8 cellular contexts compared by ENCODE assay signal in genomic region chr3:44477312-44478030, GRCh38. TPM values are rescaled to one million over a fixed set of nuclear protein-coding genes. Genes with fewer than 3 reads are reported as not detected.
A peak's percentile ranks its signal among the peaks of the same experiment; 100 is the strongest.
DNase-seq lines count a peak whose midpoint lies in the region; ATAC-seq and TF ChIP-seq lines count a peak whose summit lies in the region.

TSS of gene ZNF445 (minus strand) at chr3:44477670. CDS start at chr3:44455549, 22,121 bp downstream.

- peak within 1 kb of the TSS; percentile 85 for H3K4me3 Mint-ChIP-seq in activated CD4-positive, alpha-beta memory T cell treated with anti-CD3 and anti-CD28 coated beads for 36 hours

- H3K27ac Mint-ChIP-seq in activated CD4-positive, alpha-beta memory T cell treated with anti-CD3 and anti-CD28 coated beads for 36 hours = peak within 1 kb of the TSS; percentile 74

- TF ChIP-seq CTCF in lower lobe of right lung (IDR thresholded peaks at IDR 0.05) = no peak

- CTCF ChIA-PET in activated CD4-positive, alpha-beta memory T cell treated with anti-CD3 and anti-CD28 coated beads for 36 hours (lab: Charles Lee) = interaction anchor here (0.7 to 0.8 kb wide), 3 partner anchors 34 to 54 kb away, joined by 3 to 4 read pairs (median 3); no protein-coding TSS in a partner anchor

- H3K27ac ChIP-seq in duodenal mucosa (ENCODE audit: low read depth, low read length) (no peak within 1 kb of the TSS), lower lobe of right lung (peak within 1 kb of the TSS; percentile 76)

- H3K9me3 Mint-ChIP-seq in activated CD4-positive, alpha-beta memory T cell treated with anti-CD3 and anti-CD28 coated beads for 36 hours = no peaks in the 10 kb centered on the region

- H3K4me3 ChIP-seq in duodenal mucosa (ENCODE audit: low read depth in 1 of 2, low read length in 2 of 2) (peak within 1 kb of the TSS; percentile 73 to 79), lower lobe of right lung (peak within 1 kb of the TSS; percentile 78)

- H3K9ac ChIP-seq in duodenal mucosa (ENCODE audit: low read depth in 1 of 2, low read length in 2 of 2) = peak within 1 kb of the TSS; percentile 58 to 67

- peak; percentile 91 for ATAC-seq in HG03432 (IDR thresholded peaks at IDR 0.05; ENCODE audit: unreplicated experiment)
- ATAC-seq in lower lobe of right lung = peak; percentile 98 to 99

- H3K9me3 ChIP-seq in duodenal mucosa (ENCODE audit: control insufficient read depth in 1 of 2, low read length in 2 of 2) (no peaks in the 10 kb centered on the region), lower lobe of right lung (no peaks in the 10 kb centered on the region)

- POLR2A ChIA-PET in activated CD4-positive, alpha-beta memory T cell treated with anti-CD3 and anti-CD28 coated beads for 36 hours (lab: Charles Lee) = interaction anchor here (0.7 to 1.3 kb wide), 3 partner anchors 33 to 139 kb away, joined by 3 to 8 read pairs (median 6); partner anchors contain the start of gene TCAIM

- intact Hi-C loops in activated CD4-positive, alpha-beta memory T cell treated with anti-CD3 and anti-CD28 coated beads for 36 hours (cut with micrococcal nuclease) = loop anchor here (1.0 to 2.0 kb wide), 3 partner anchors 33 to 139 kb away; partner anchors contain the start of gene TCAIM
- intact Hi-C loops in lower lobe of right lung (cut with DNase I) = loop anchor here (10.0 kb wide), 1 partner anchor 143 kb away; the partner anchor contains the start of gene TCAIM

- H3K27me3 ChIP-seq in duodenal mucosa (ENCODE audit: control insufficient read depth in 1 of 2, insufficient read depth in 2 of 2, low read length in 2 of 2) (no peaks in the 10 kb centered on the region), lower lobe of right lung (ENCODE audit: low read depth) (no peaks in the 10 kb centered on the region)

- peak; percentile 81 for TF ChIP-seq POLR2A in GM19099 (IDR thresholded peaks at IDR 0.05; ENCODE audit: extremely low read depth, insufficient read length, low read depth)

- peaks cover 3% of the 10 kb centered on the region for H3K36me3 Mint-ChIP-seq in activated CD4-positive, alpha-beta memory T cell treated with anti-CD3 and anti-CD28 coated beads for 36 hours

- H3K4me1 ChIP-seq in duodenal mucosa (ENCODE audit: control insufficient read depth in 1 of 2, insufficient read depth in 2 of 2, low read length in 2 of 2) (peaks cover 6 to 15% of the 10 kb centered on the region in 2 donors), lower lobe of right lung (peaks cover 19% of the 10 kb centered on the region)

- peaks cover 25% of the 10 kb centered on the region for H3K4me1 Mint-ChIP-seq in activated CD4-positive, alpha-beta memory T cell treated with anti-CD3 and anti-CD28 coated beads for 36 hours (ENCODE audit: low read depth)

- peak; percentile 72 to 84 for DNase-seq in AML-193 (lab: John Stamatoyannopoulos, UW)
- DNase-seq in NCI-H774 (lab: John Stamatoyannopoulos, UW) = peak; percentile 65
- DNase-seq in activated CD4-positive, alpha-beta memory T cell treated with anti-CD3 and anti-CD28 coated beads for 36 hours = peak; percentile 83
- peak; percentile 88 for DNase-seq in lower lobe of right lung
- peak; percentile 64 to 65 for DNase-seq in stimulated activated CD4-positive, alpha-beta T cell treated with anti-CD3 and anti-CD28 coated beads, Interleukin-4, amount 100 ng/mL, for 48 hours (ENCODE audit: low read depth in 2 of 2)

- no peaks in the 10 kb centered on the region for H3K36me3 ChIP-seq in duodenal mucosa (ENCODE audit: control insufficient read depth in 1 of 2, insufficient read depth in 2 of 2, low read length in 2 of 2)
- no peaks in the 10 kb centered on the region for H3K36me3 ChIP-seq in lower lobe of right lung

- no peaks in the 10 kb centered on the region for H3K27me3 Mint-ChIP-seq in activated CD4-positive, alpha-beta memory T cell treated with anti-CD3 and anti-CD28 coated beads for 36 hours

RNA-seq across cellular contexts. Expression of gene ZNF445, which starts in this region (rescaled TPM):
- 10 to 100 TPM; 16.6 to 18.7 TPM for total RNA-seq in activated CD4-positive, alpha-beta memory T cell treated with anti-CD3 and anti-CD28 coated beads for 36 hours
- 21.1 TPM for total RNA-seq in lower lobe of right lung
